Comparison of ENCODE assay signal across 15 cellular contexts in the genomic region with DNA sequence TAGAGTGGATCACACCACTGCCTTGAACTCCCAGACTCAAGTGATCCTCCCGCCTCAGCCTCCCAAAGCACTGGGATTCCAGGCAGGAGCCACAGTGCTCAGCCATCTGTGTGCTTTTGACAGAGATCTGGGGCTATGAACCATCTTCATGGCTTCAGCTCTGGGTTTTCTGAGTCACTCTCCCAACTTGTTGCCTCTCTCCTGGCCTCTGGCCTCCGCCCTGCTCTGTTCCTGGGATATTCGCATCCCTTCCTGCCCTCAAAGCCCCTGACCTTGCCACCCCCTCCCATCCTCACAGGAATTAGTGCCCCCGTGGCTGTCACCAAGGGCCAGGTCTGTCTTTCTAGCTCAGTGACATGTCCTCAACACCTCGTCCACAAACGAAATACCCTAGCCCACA. TPM values are rescaled to one million over a fixed set of nuclear protein-coding genes. Genes with fewer than 3 reads are reported as not detected.
"Had no signal": no experiment of that assay in that cellular context is flagged by ENCODE, and none has a peak within 500 bp of the region (broad histone marks: within the 10 kb centered on the region; RNA-seq: fewer than 3 reads in every experiment).

No MANE protein-coding gene starts in this region.

- H3K27ac Mint-ChIP-seq: activated CD4-positive, alpha-beta T cell treated with anti-CD3 and anti-CD28 coated beads for 36 hours; activated T-helper 17 cell treated with anti-CD3 and anti-CD28 coated beads, Interleukin-2, amount 50 U/mL, for 72 hours; endodermal cell; stimulated activated effector memory CD8-positive, alpha-beta T cell treated with anti-CD3 and anti-CD28 coated beads, Interleukin-12 subunit alpha, Interleukin-12 subunit beta, amount 100 ng/mL, for 72 hours had no signal

- H3K4me1 Mint-ChIP-seq: activated CD4-positive, alpha-beta T cell treated with anti-CD3 and anti-CD28 coated beads for 36 hours; activated T-helper 17 cell treated with anti-CD3 and anti-CD28 coated beads, Interleukin-2, amount 50 U/mL, for 72 hours; endodermal cell had no signal

- H3K4me3 Mint-ChIP-seq: activated CD4-positive, alpha-beta T cell treated with anti-CD3 and anti-CD28 coated beads for 36 hours; activated T-helper 17 cell treated with anti-CD3 and anti-CD28 coated beads, Interleukin-2, amount 50 U/mL, for 72 hours; endodermal cell; stimulated activated effector memory CD8-positive, alpha-beta T cell treated with anti-CD3 and anti-CD28 coated beads, Interleukin-12 subunit alpha, Interleukin-12 subunit beta, amount 100 ng/mL, for 72 hours had no signal

- H3K27me3 Mint-ChIP-seq: activated CD4-positive, alpha-beta T cell treated with anti-CD3 and anti-CD28 coated beads for 36 hours; activated T-helper 17 cell treated with anti-CD3 and anti-CD28 coated beads, Interleukin-2, amount 50 U/mL, for 72 hours had no signal

- DNase-seq: activated CD4-positive, alpha-beta T cell treated with anti-CD3 and anti-CD28 coated beads for 36 hours; activated CD8-positive, alpha-beta memory T cell treated with anti-CD3 and anti-CD28 coated beads for 24 hours; dermis blood vessel endothelial cell; endodermal cell; heart right ventricle; left cardiac atrium; lower lobe of right lung; midbrain; retina; stimulated activated CD4-positive, alpha-beta T cell treated with anti-CD3 and anti-CD28 coated beads, Interleukin-12 subunit alpha, Interleukin-12 subunit beta, amount 100 ng/mL, for 4 hours; thyroid gland had no signal

- H3K9me3 Mint-ChIP-seq: activated T-helper 17 cell treated with anti-CD3 and anti-CD28 coated beads, Interleukin-2, amount 50 U/mL, for 72 hours; endodermal cell; stimulated activated effector memory CD8-positive, alpha-beta T cell treated with anti-CD3 and anti-CD28 coated beads, Interleukin-12 subunit alpha, Interleukin-12 subunit beta, amount 100 ng/mL, for 72 hours had no signal

- ATAC-seq: activated CD4-positive, alpha-beta T cell treated with anti-CD3 and anti-CD28 coated beads for 36 hours; activated T-helper 17 cell treated with anti-CD3 and anti-CD28 coated beads, Interleukin-2, amount 50 U/mL, for 72 hours; gastroesophageal sphincter; left cardiac atrium; lower lobe of right lung; stimulated activated effector memory CD8-positive, alpha-beta T cell treated with anti-CD3 and anti-CD28 coated beads, Interleukin-12 subunit alpha, Interleukin-12 subunit beta, amount 100 ng/mL, for 72 hours had no signal

RNA-seq across cellular contexts. Expression of gene PBX4, which starts 30.7 kb away (rescaled TPM):
- total RNA-seq: ascending aorta, dermis blood vessel endothelial cell had no signal
